8 cellular contexts compared by ENCODE assay signal in the genomic region with DNA sequence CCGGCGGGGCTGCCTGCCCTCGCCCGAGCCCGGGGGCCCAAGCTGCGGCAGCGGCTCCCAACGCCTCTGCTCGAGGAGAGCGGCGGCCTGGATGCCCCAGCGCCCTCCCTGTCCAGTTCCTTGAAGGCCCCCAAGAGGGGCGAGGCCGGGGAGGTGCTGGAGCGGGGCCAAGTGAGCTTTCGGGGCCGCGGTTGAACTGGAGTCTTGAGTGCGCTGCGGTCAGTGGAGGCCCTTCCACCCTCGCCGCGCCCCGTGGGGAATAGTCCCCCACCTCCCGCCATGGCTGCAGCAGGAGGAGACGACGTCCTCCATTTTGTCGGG. TPM values are rescaled to one million over a fixed set of nuclear protein-coding genes. Genes with fewer than 3 reads are reported as not detected.
DNase-seq lines count a peak whose midpoint lies in the region; ATAC-seq and TF ChIP-seq lines count a peak whose summit lies in the region.

No MANE protein-coding gene starts in this region.

- ATAC-seq in HG03135 (IDR thresholded peaks at IDR 0.05; ENCODE audit: unreplicated experiment), result peak; percentile 34

- H3K4me1 ChIP-seq in osteoblast (ENCODE audit: insufficient read depth, low read length) (peaks cover 18% of the 10 kb centered on the region), uterus (peaks cover 6 to 7% of the 10 kb centered on the region in 2 donors)

- peak overlapping the region; percentile 58 for H3K4me3 ChIP-seq in BJ (ENCODE audit: low read depth, low read length)
- H3K4me3 ChIP-seq in osteoblast (ENCODE audit: insufficient read depth, low read length), result peak overlapping the region; percentile 98
- peak overlapping the region; percentile 73 to 74 for H3K4me3 ChIP-seq in uterus

- TF ChIP-seq POLR2A in GM18951 (IDR thresholded peaks at IDR 0.05; ENCODE audit: extremely low read depth, insufficient read depth, insufficient read length) (peak; percentile 33), uterus (IDR thresholded peaks at IDR 0.05) (no peak)

- no peaks in the 10 kb centered on the region for H3K27me3 ChIP-seq in BJ (ENCODE audit: control insufficient read depth, insufficient read depth, low read length)
- H3K27me3 ChIP-seq in osteoblast (ENCODE audit: insufficient read depth, low read length), result no peaks in the 10 kb centered on the region
- no peaks in the 10 kb centered on the region for H3K27me3 ChIP-seq in uterus

- peak overlapping the region; percentile 95 for H2AFZ ChIP-seq in osteoblast (ENCODE audit: low read length)

- TF ChIP-seq CTCF in BJ (IDR thresholded peaks at IDR 0.05; ENCODE audit: insufficient read depth, low read depth, low read length), result no peak
- no peak for TF ChIP-seq CTCF in osteoblast (IDR thresholded peaks at IDR 0.05; ENCODE audit: extremely low read depth, low read depth, low read length)
- no peak for TF ChIP-seq CTCF in uterus (IDR thresholded peaks at IDR 0.05)

- peaks cover 43% of the 10 kb centered on the region for H3K79me2 ChIP-seq in osteoblast (ENCODE audit: insufficient read depth, low read length)

- H3K9me3 ChIP-seq in osteoblast (ENCODE audit: low read depth, low read length) (no peaks in the 10 kb centered on the region), uterus (no peaks in the 10 kb centered on the region)

- H3K27ac ChIP-seq in osteoblast (ENCODE audit: low read depth, low read length) (peak overlapping the region; percentile 84), uterus (peak overlapping the region; percentile 97 to 99)

- peak overlapping the region; percentile 66 for H3K4me2 ChIP-seq in osteoblast (ENCODE audit: insufficient read depth, low read length)

- POLR2A ChIA-PET in BJ (lab: Charles Lee), result no interaction called here

- no peaks in the 10 kb centered on the region for H3K36me3 ChIP-seq in BJ (ENCODE audit: control insufficient read depth, insufficient read depth, low read length)
- H3K36me3 ChIP-seq in osteoblast (ENCODE audit: insufficient read depth, low read length), result peaks cover 1% of the 10 kb centered on the region
- H3K36me3 ChIP-seq in uterus, result no peaks in the 10 kb centered on the region

- no peak for DNase-seq in BJ (ENCODE audit: low read depth)
- peak; percentile 84 for DNase-seq in NOMO-1 treated with DMSO at 0.1 percent for 48 hours (lab: John Stamatoyannopoulos, UW; ENCODE audit: unreplicated experiment)
- DNase-seq in activated gamma-delta T cell treated with Interleukin-2 at 50 U/mL for 16 hours, result peak; percentile 60
- DNase-seq in foreskin melanocyte, result peak; percentile 80
- peak; percentile 95 for DNase-seq in osteoblast (ENCODE audit: insufficient read length, low spot score, missing footprints)
- DNase-seq in uterus, result peak; percentile 72 to 77

- intact Hi-C loops in uterus (cut with DNase I; ENCODE audit: low total_unique reads), result loop anchor here (10.0 kb wide), 1 partner anchor 79 kb away; the partner anchor contains the start of gene PSPC1

- in situ Hi-C loops in GM18951 (cut with MboI; ENCODE audit: low sequenced_read_pairs, unreplicated experiment), result no loop called here

- peaks cover 19% of the 10 kb centered on the region for H4K20me1 ChIP-seq in osteoblast (ENCODE audit: insufficient read depth, low read length)

- CTCF ChIA-PET in BJ (lab: Yijun Ruan, JAX), result interaction anchor here (0.6 to 1.6 kb wide), 7 partner anchors 16 to 262 kb away, joined by 3 to 5 read pairs (median 4); no protein-coding TSS in a partner anchor

RNA-seq across cellular contexts. Expression of gene ZMYM5, which starts 0.5 kb away (rescaled TPM):
- 4.6 and 9.2 TPM in 2 replicates for polyA plus RNA-seq in BJ (2011; rRNA removed)
- 2.6 and 3.3 TPM in 2 replicates for polyA minus RNA-seq in BJ (2011; rRNA and poly(A)+ RNA removed)
- total RNA-seq in osteoblast, result 21.8 and 22.8 TPM in 2 replicates
- 10 to 100 TPM in 3 of 4 donors, 1 to 10 TPM in 1; 6.7 to 39.5 (median 25.4) TPM for total RNA-seq in uterus
